ENCODE assay signal across 21 cellular contexts in genomic region chr1:216178266-216178665, GRCh38.
"Had no signal": no experiment of that assay in that cellular context is flagged by ENCODE, and none has a peak within 500 bp of the region (broad histone marks: within the 10 kb centered on the region; RNA-seq: fewer than 3 reads in every experiment).

No MANE protein-coding gene starts in this region.

- H3K27ac ChIP-seq: cardiac muscle cell, epithelial cell of prostate, heart right ventricle, left ventricle myocardium inferior, suprapubic skin, transverse colon, uterus had no signal

- H3K4me3 Mint-ChIP-seq: activated CD4-positive, alpha-beta T cell treated with anti-CD3 and anti-CD28 coated beads, Interleukin-2, amount 10 ng/mL, durations not matched to agents 24 days and 14 days; activated naive CD4-positive, alpha-beta T cell treated with anti-CD3 and anti-CD28 coated beads for 36 hours; activated naive CD8-positive, alpha-beta T cell treated with anti-CD3 and anti-CD28 coated beads, Interleukin-2, amount 50 U/mL, for 24 hours; activated T-cell treated with anti-CD3 and anti-CD28 coated beads, Interleukin-2, amount 50 U/mL, for 4 hours; nephron progenitor cell had no signal

- H3K9me3 ChIP-seq: heart right ventricle, left ventricle myocardium inferior, suprapubic skin, transverse colon, uterus had no signal

- H3K4me3 ChIP-seq: cardiac muscle cell, heart right ventricle, left ventricle myocardium inferior, suprapubic skin, transverse colon, uterus had no signal

- DNase-seq: activated CD4-positive, alpha-beta T cell treated with anti-CD3 and anti-CD28 coated beads, Interleukin-2, amount 10 ng/mL, durations not matched to agents 24 days and 14 days; activated CD8-positive, alpha-beta memory T cell treated with anti-CD3 and anti-CD28 coated beads, Interleukin-2, amount 50 U/mL, for 4 hours; activated naive CD4-positive, alpha-beta T cell treated with anti-CD3 and anti-CD28 coated beads for 36 hours; activated naive CD8-positive, alpha-beta T cell treated with anti-CD3 and anti-CD28 coated beads, Interleukin-2, amount 50 U/mL, for 24 hours; activated T-cell treated with anti-CD3 and anti-CD28 coated beads, Interleukin-2, amount 50 U/mL, for 4 hours; heart right ventricle; kidney glomerular epithelial cell; left ventricle myocardium inferior; mammary epithelial cell; midbrain; nephron progenitor cell; nucleus accumbens; stimulated activated CD4-positive, alpha-beta T cell treated with anti-CD3 and anti-CD28 coated beads, Interleukin-2, amount 100 ng/mL, for 24 hours; stimulated activated naive CD8-positive, alpha-beta T cell treated with anti-CD3 and anti-CD28 coated beads, Interleukin-15, Interleukin-2, amounts not matched to agents 100 U/mL and 50 U/mL, for 24 hours; T-helper 1 cell; T-helper 9 cell; transverse colon; uterus had no signal

- H3K27me3 ChIP-seq: cardiac muscle cell, heart right ventricle, suprapubic skin, transverse colon, uterus had no signal

- H3K9me3 Mint-ChIP-seq: activated CD4-positive, alpha-beta T cell treated with anti-CD3 and anti-CD28 coated beads, Interleukin-2, amount 10 ng/mL, durations not matched to agents 24 days and 14 days; activated naive CD8-positive, alpha-beta T cell treated with anti-CD3 and anti-CD28 coated beads, Interleukin-2, amount 50 U/mL, for 24 hours; nephron progenitor cell had no signal

- H3K4me1 ChIP-seq: left ventricle myocardium inferior, uterus had no signal

- ATAC-seq: activated naive CD8-positive, alpha-beta T cell treated with anti-CD3 and anti-CD28 coated beads, Interleukin-2, amount 50 U/mL, for 24 hours; activated T-cell treated with anti-CD3 and anti-CD28 coated beads, Interleukin-2, amount 50 U/mL, for 4 hours; heart right ventricle; stimulated activated naive CD8-positive, alpha-beta T cell treated with anti-CD3 and anti-CD28 coated beads, Interleukin-15, Interleukin-2, amounts not matched to agents 100 U/mL and 50 U/mL, for 24 hours had no signal

- H3K27me3 Mint-ChIP-seq: activated CD4-positive, alpha-beta T cell treated with anti-CD3 and anti-CD28 coated beads, Interleukin-2, amount 10 ng/mL, durations not matched to agents 24 days and 14 days; activated naive CD8-positive, alpha-beta T cell treated with anti-CD3 and anti-CD28 coated beads, Interleukin-2, amount 50 U/mL, for 24 hours had no signal

- H3K27ac Mint-ChIP-seq: activated CD4-positive, alpha-beta T cell treated with anti-CD3 and anti-CD28 coated beads, Interleukin-2, amount 10 ng/mL, durations not matched to agents 24 days and 14 days; activated naive CD4-positive, alpha-beta T cell treated with anti-CD3 and anti-CD28 coated beads for 36 hours; activated naive CD8-positive, alpha-beta T cell treated with anti-CD3 and anti-CD28 coated beads, Interleukin-2, amount 50 U/mL, for 24 hours; nephron progenitor cell had no signal

- H3K4me1 Mint-ChIP-seq: activated CD4-positive, alpha-beta T cell treated with anti-CD3 and anti-CD28 coated beads, Interleukin-2, amount 10 ng/mL, durations not matched to agents 24 days and 14 days; activated naive CD8-positive, alpha-beta T cell treated with anti-CD3 and anti-CD28 coated beads, Interleukin-2, amount 50 U/mL, for 24 hours had no signal

- H3K36me3 ChIP-seq: cardiac muscle cell, heart right ventricle, left ventricle myocardium inferior, suprapubic skin, transverse colon, uterus had no signal
